Comparison of ENCODE assay signal across 9 cellular contexts in the genomic region with DNA sequence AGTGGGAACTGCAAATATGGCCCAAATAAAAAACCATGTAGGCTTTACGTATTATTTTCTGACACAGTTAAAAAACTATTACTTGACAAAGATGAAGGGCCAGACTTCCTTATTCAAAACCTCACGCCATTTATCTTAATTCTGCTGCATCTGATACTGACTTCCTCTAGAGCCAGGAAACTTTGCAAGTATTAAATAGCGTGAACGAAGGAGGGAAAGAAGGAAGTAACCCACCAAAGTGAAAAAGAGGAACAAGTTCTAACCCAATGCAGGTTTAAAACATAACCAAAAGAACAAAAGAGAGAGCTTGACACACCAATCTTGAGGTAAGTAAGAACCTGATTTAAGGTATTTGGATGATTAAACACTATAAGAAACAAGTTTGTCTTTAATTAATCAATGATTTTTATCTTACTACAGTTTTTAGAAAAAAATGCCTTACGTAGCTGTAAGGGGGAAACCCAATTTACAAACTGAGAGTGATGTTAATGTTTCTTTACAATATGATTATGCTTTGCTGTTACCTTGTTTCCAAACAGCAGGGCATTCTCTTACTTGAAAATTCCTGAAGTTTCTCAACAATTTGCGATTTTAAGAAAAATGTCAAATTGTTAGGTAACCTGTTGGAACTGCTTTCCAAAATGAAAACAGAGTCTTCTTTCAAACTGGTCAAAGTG.
DNase-seq lines count a peak whose midpoint lies in the region; ATAC-seq and TF ChIP-seq lines count a peak whose summit lies in the region.
"Had no signal": no experiment of that assay in that cellular context is flagged by ENCODE, and none has a peak within 500 bp of the region (broad histone marks: within the 10 kb centered on the region; RNA-seq: fewer than 3 reads in every experiment).

GAPT (plus strand) TSS at position 220 of the 677 bp plus-strand sequence. CDS start 3,102 bp downstream, outside the sequence.

- H3K4me3 Mint-ChIP-seq in dendritic cell treated with granulocyte-macrophage colony-stimulating factor and Interleukin-4, amounts not matched to agents 40 ng/mL and 50 ng/mL, for 4 days = peak within 1 kb of the TSS; percentile 42

- DNase-seq in GM06990 (ENCODE audit: extremely low read depth, insufficient read length) (peak; percentile 37), foreskin fibroblast (no peak), NCI-H526 (lab: John Stamatoyannopoulos, UW) (no peak), NCI-H510A (lab: John Stamatoyannopoulos, UW) (no peak)
- no peak for DNase-seq in activated CD4-positive, alpha-beta T cell treated with anti-CD3 and anti-CD28 coated beads for 1 hour
- DNase-seq: C1 segment of cervical spinal cord had no signal

- ATAC-seq in GM21529 (IDR thresholded peaks at IDR 0.05; ENCODE audit: unreplicated experiment) (peak; percentile 84), HG03469 (IDR thresholded peaks at IDR 0.05; ENCODE audit: unreplicated experiment) (peak; percentile 65)

- intact Hi-C loops in dendritic cell treated with granulocyte-macrophage colony-stimulating factor and Interleukin-4, amounts not matched to agents 40 ng/mL and 50 ng/mL, for 4 days (cut with micrococcal nuclease) = no loop called here

- no peaks in the 10 kb centered on the region for H3K27me3 Mint-ChIP-seq in dendritic cell treated with granulocyte-macrophage colony-stimulating factor and Interleukin-4, amounts not matched to agents 40 ng/mL and 50 ng/mL, for 4 days

- H3K36me3 ChIP-seq in GM06990 (ENCODE audit: control insufficient read depth, insufficient read depth, low read length) = no peaks in the 10 kb centered on the region

- H3K36me3 Mint-ChIP-seq in dendritic cell treated with granulocyte-macrophage colony-stimulating factor and Interleukin-4, amounts not matched to agents 40 ng/mL and 50 ng/mL, for 4 days (ENCODE audit: low read depth) = no peaks in the 10 kb centered on the region

- no peak for TF ChIP-seq CTCF in GM06990 (IDR thresholded peaks at IDR 0.05; ENCODE audit: insufficient read depth, low read length, poor library complexity, severe bottlenecking)
- TF ChIP-seq CTCF in foreskin fibroblast (IDR thresholded peaks at IDR 0.05; ENCODE audit: low read depth, low read length) = no peak

- H3K27ac Mint-ChIP-seq in dendritic cell treated with granulocyte-macrophage colony-stimulating factor and Interleukin-4, amounts not matched to agents 40 ng/mL and 50 ng/mL, for 4 days = peak within 1 kb of the TSS; percentile 63

- peaks cover 39% of the 10 kb centered on the region for H3K4me1 Mint-ChIP-seq in dendritic cell treated with granulocyte-macrophage colony-stimulating factor and Interleukin-4, amounts not matched to agents 40 ng/mL and 50 ng/mL, for 4 days (ENCODE audit: low read depth)

- no peaks in the 10 kb centered on the region for H3K27me3 ChIP-seq in GM06990 (replicated peaks; ENCODE audit: control insufficient read depth, insufficient read depth, low read length)

- H3K4me3 ChIP-seq in GM06990 (replicated peaks; ENCODE audit: low read depth, low read length) = no peak within 1 kb of the TSS
- H3K4me3 ChIP-seq in foreskin fibroblast (ENCODE audit: low read depth in 1 of 2, low read length in 2 of 2) = no peak within 1 kb of the TSS

- H3K9me3 Mint-ChIP-seq in dendritic cell treated with granulocyte-macrophage colony-stimulating factor and Interleukin-4, amounts not matched to agents 40 ng/mL and 50 ng/mL, for 4 days = no peaks in the 10 kb centered on the region
